8 cellular contexts compared by ENCODE assay signal in the genomic region with DNA sequence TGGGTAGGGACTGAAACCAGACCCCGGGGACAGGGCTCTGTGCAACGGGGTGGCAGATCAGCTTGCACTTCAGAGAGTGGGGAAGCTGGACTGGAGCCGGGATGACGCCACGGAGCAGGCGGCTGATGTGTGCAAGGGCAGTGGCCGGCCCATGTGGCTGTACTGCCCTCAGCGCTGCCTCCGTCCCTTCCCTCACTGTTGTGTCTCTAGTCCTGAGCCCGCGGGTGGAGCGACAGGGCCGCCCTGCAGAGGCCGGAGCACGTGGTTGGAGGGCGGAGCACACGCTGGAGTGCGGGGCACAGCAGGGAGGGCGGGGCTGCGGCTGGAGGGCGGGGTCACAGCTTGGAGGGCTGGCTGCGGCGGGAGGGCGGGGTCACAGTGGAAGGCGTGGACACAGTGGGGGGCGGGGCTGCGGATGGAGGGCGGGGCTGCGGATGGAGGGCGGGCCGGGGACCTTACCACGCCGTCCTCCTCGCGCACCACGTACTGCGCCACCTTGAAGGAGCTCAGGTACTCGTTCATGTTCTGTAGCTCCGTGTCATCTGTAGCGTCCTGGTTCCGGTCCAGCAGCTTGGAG. TPM values are rescaled to one million over a fixed set of nuclear protein-coding genes. Genes with fewer than 3 reads are reported as not detected.
A peak's percentile ranks its signal among the peaks of the same experiment; 100 is the strongest.
DNase-seq lines count a peak whose midpoint lies in the region; ATAC-seq and TF ChIP-seq lines count a peak whose summit lies in the region.

No MANE protein-coding gene starts in this region.

- no peak overlapping the region for H2AFZ ChIP-seq in DND-41 (ENCODE audit: low read depth, low read length)

- TF ChIP-seq EP300 in esophagus muscularis mucosa (IDR thresholded peaks at IDR 0.05) = no peak

- no peaks in the 10 kb centered on the region for H3K27me3 ChIP-seq in DND-41 (ENCODE audit: insufficient read depth, low read length, poor library complexity)
- peaks cover 0 to 31% (median 0%) of the 10 kb centered on the region in 4 donors for H3K27me3 ChIP-seq in esophagus muscularis mucosa
- H3K27me3 ChIP-seq in stomach smooth muscle (ENCODE audit: control insufficient read depth in 1 of 2, insufficient read depth in 2 of 2, low read length in 2 of 2) = no peaks in the 10 kb centered on the region

- H3K4me1 ChIP-seq in DND-41 (ENCODE audit: insufficient read depth, low read length) = no peaks in the 10 kb centered on the region
- H3K4me1 ChIP-seq in esophagus muscularis mucosa = peaks cover 4 to 13% (median 11%) of the 10 kb centered on the region in 4 donors
- H3K4me1 ChIP-seq in stomach smooth muscle (ENCODE audit: control insufficient read depth, insufficient read depth, low read length) = peaks cover 5% of the 10 kb centered on the region

- no peak overlapping the region for H3K9ac ChIP-seq in DND-41 (ENCODE audit: low read depth, low read length)
- no peak overlapping the region for H3K9ac ChIP-seq in stomach smooth muscle (ENCODE audit: low read length in 2 of 2)

- no peaks in the 10 kb centered on the region; the same call in 1 of the 2 replicates for H4K20me1 ChIP-seq in DND-41 (ENCODE audit: insufficient read depth, low read length)

- H3K4me3 ChIP-seq in DND-41 (ENCODE audit: low read depth in 1 of 2, low read length in 2 of 2) (no peak overlapping the region), esophagus muscularis mucosa (peak overlapping the region in 3 of 4 donors; percentile 12 to 31 (median 22)), stomach smooth muscle (ENCODE audit: low read length in 2 of 2) (peak overlapping the region; percentile 25 to 64)

- no peak for TF ChIP-seq POLR2A in esophagus muscularis mucosa (IDR thresholded peaks at IDR 0.05; ENCODE audit: low read depth)

- 32% methylated on average over 13 of the region's 41 CpGs for WGBS in esophagus muscularis mucosa

- no peak overlapping the region for H3K4me2 ChIP-seq in DND-41 (ENCODE audit: insufficient read depth, low read length)

- H3K9me3 ChIP-seq in DND-41 (ENCODE audit: insufficient read depth, low read length, severe bottlenecking) = peaks cover 8% of the 10 kb centered on the region
- H3K9me3 ChIP-seq in esophagus muscularis mucosa = peaks cover 0 to 14% (median 4%) of the 10 kb centered on the region in 4 donors
- peaks cover 0 to 7% of the 10 kb centered on the region in 2 donors for H3K9me3 ChIP-seq in stomach smooth muscle (ENCODE audit: control insufficient read depth in 2 of 2, low read length in 2 of 2)

- no peak overlapping the region for H3K27ac ChIP-seq in DND-41 (ENCODE audit: low read length)
- no peak overlapping the region for H3K27ac ChIP-seq in esophagus muscularis mucosa (replicated peaks in 1 of 4)
- no peak overlapping the region for H3K27ac ChIP-seq in stomach smooth muscle (ENCODE audit: low read length)

- TF ChIP-seq CTCF in DND-41 (IDR thresholded peaks at IDR 0.05; ENCODE audit: borderline replicate concordance, extremely low read depth, low read length, poor library complexity, severe bottlenecking) = no peak
- TF ChIP-seq CTCF in esophagus muscularis mucosa (IDR thresholded peaks at IDR 0.05) = no peak
- no peak for TF ChIP-seq CTCF in omental fat pad (IDR thresholded peaks at IDR 0.05)

- intact Hi-C loops in esophagus muscularis mucosa (cut with DNase I) = no loop called here

- DNase-seq in DND-41 = peak; percentile 17
- peak; percentile 48 for DNase-seq in NCI-H226
- DNase-seq in activated CD8-positive, alpha-beta memory T cell treated with anti-CD3 and anti-CD28 coated beads, Interleukin-2, amount 50 U/mL, for 4 hours = peak; percentile 64
- no peak for DNase-seq in esophagus muscularis mucosa (ENCODE audit: extremely low spot score)
- peak; percentile 32 for DNase-seq in omental fat pad (ENCODE audit: low spot score)

- H3K79me2 ChIP-seq in DND-41 (ENCODE audit: insufficient read depth, low read length) = no peaks in the 10 kb centered on the region

- H3K36me3 ChIP-seq in DND-41 (ENCODE audit: insufficient read depth, low read length) (no peaks in the 10 kb centered on the region), esophagus muscularis mucosa (no peaks in the 10 kb centered on the region), stomach smooth muscle (ENCODE audit: control insufficient read depth in 2 of 2, insufficient read depth in 2 of 2, low read length in 2 of 2) (no peaks in the 10 kb centered on the region)

- ATAC-seq in DND-41 (ENCODE audit: insufficient read depth, low read depth) = 0 out of 3 replicates have a peak, but pooled peaks have one; percentile 24
- ATAC-seq in omental fat pad (ENCODE audit: low FRiP score) = no peak
- ATAC-seq in HG02970 (IDR thresholded peaks at IDR 0.05; ENCODE audit: low FRiP score, unreplicated experiment) = no peak
- no peak for ATAC-seq in GM21367 (IDR thresholded peaks at IDR 0.05; ENCODE audit: unreplicated experiment)

RNA-seq across cellular contexts. Expression of a gene that starts 52.4 kb away (rescaled TPM):
- total RNA-seq in esophagus muscularis mucosa = 10 to 100 TPM in 2 of 4 donors, 1 to 10 TPM in 2; 5.5 to 16.9 (median 12.0) TPM
- under 1 TPM in 3 of 4 donors, not detected in 1; 0.19 to 0.24 (median 0.19) TPM for total RNA-seq in omental fat pad

Comparison
In these comparisons a context has a peak if more than half of its experiments do, and no peak if none do; other contexts are left out.
1. H3K4me3 ChIP-seq: peak in esophagus muscularis mucosa (3 of 4) and stomach smooth muscle (2 of 2); none in DND-41 (0 of 2).